Comparison of ENCODE assay signal across 8 cellular contexts in the genomic region with DNA sequence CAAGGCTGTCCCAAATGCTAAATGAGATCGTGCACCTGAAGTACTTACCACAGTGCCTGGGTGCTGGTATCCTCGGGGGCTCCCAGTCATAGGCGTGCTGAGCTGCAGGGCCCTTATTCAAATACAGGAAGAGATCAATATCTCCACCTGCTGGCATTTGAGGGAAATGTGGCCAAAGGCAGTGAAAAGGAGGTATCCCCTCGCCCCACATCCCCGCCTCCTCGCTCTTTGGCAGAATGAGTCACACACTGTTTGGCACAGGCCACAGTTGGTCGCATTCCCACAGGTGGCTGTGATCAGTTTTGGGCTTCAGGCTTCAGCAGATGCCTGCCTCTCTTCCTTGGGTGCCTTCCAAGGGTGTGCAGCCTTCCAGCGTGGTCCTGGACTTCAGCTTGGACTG. TPM values are rescaled to one million over a fixed set of nuclear protein-coding genes. Genes with fewer than 3 reads are reported as not detected.
DNase-seq lines count a peak whose midpoint lies in the region; ATAC-seq, FAIRE-seq and TF ChIP-seq lines count a peak whose summit lies in the region.

No MANE protein-coding gene starts in this region.

- no peaks in the 10 kb centered on the region for H3K4me1 ChIP-seq in HEK293 (ENCODE audit: control insufficient read depth, insufficient read depth, low read length)
- H3K4me1 ChIP-seq in K562 (replicated peaks in 1 of 2; ENCODE audit: control insufficient read depth in 2 of 2, insufficient read depth in 2 of 2, low read length in 2 of 2), result no peaks in the 10 kb centered on the region; a peak in 3 of 5 replicates
- H3K4me1 ChIP-seq in liver (ENCODE audit: control insufficient read depth in 4 of 4, insufficient read depth in 4 of 4, low read length in 3 of 4), result peaks cover 0 to 4% (median 0%) of the 10 kb centered on the region in 4 donors

- H2AFZ ChIP-seq in K562 (ENCODE audit: low read depth, low read length), result no peak overlapping the region

- peaks cover 0 to 40% of the 10 kb centered on the region in 2 experiments; a peak in 3 of 5 replicates for H3K27me3 ChIP-seq in K562 (ENCODE audit: control insufficient read depth in 2 of 2, insufficient read depth in 2 of 2, low read length in 2 of 2)
- H3K27me3 ChIP-seq in liver (ENCODE audit: control insufficient read depth in 4 of 4, insufficient read depth in 4 of 4, low read length in 3 of 4), result no peaks in the 10 kb centered on the region

- H4K20me1 ChIP-seq in K562 (replicated peaks; ENCODE audit: control insufficient read depth, insufficient read depth, low read length), result 0 out of 2 replicates have a peak, but pooled peaks cover 3% of the 10 kb centered on the region

- no TSS peak for BruUV-seq in K562 (replicated peaks; lab: Mats Ljungman, UMichigan)

- H3K4me2 ChIP-seq in K562 (ENCODE audit: insufficient read depth, low read length), result no peak overlapping the region

- H3K9me3 ChIP-seq in HEK293 (ENCODE audit: control insufficient read depth, insufficient read depth, low read depth, low read length) (no peaks in the 10 kb centered on the region), K562 (replicated peaks; ENCODE audit: control insufficient read depth, insufficient read depth, low read depth, low read length) (no peaks in the 10 kb centered on the region), liver (ENCODE audit: control insufficient read depth in 4 of 4, low read length in 3 of 4) (no peaks in the 10 kb centered on the region)

- intact Hi-C loops in K562 (cut with micrococcal nuclease), result no loop called here

- no peak for TF ChIP-seq EP300 in K562 (IDR thresholded peaks at IDR 0.05; ENCODE audit: low read length)

- no peaks in the 10 kb centered on the region for H3K79me2 ChIP-seq in K562 (ENCODE audit: control insufficient read depth, insufficient read depth, low read length)

- H3K9ac ChIP-seq in K562 (ENCODE audit: insufficient read depth in 1 of 2, low read depth in 2 of 2, low read length in 2 of 2) (no peak overlapping the region), liver (ENCODE audit: low read depth in 1 of 2, low read length in 2 of 2) (no peak overlapping the region)

- POLR2A ChIA-PET in HEK293 (lab: Yijun Ruan, JAX), result interaction anchor here (0.8 kb wide), 1 partner anchor 19 kb away, joined by 3 read pairs; no protein-coding TSS in a partner anchor
- POLR2A ChIA-PET in K562 (lab: Yijun Ruan, JAX), result no interaction called here

- FAIRE-seq in K562 (lab: Jason Lieb, UNC), result peak; percentile 26

- H3K27ac ChIP-seq in HEK293 (ENCODE audit: extremely low read depth, low read depth, low read length), result no peak overlapping the region
- no peak overlapping the region for H3K27ac ChIP-seq in K562 (ENCODE audit: extremely low read depth, low read depth, low read length)
- no peak overlapping the region for H3K27ac ChIP-seq in liver (ENCODE audit: low read depth in 1 of 2, low read length in 2 of 2)

- in situ Hi-C loops in K562 (cut with MboI), result no loop called here

- TF ChIP-seq CTCF in HEK293 (tag by site-specific recombination; IDR thresholded peaks at IDR 0.05), result peak; percentile 30; the same call in 1 of the 2 replicates
- peak; percentile 47 to 66 (median 58) for TF ChIP-seq CTCF in K562 (IDR thresholded peaks at IDR 0.05 in 2 of 3, conservative IDR thresholded peaks at IDR 0.05 in 1 of 3; ENCODE audit: insufficient read depth in 2 of 3, low read depth in 1 of 3, low read length in 3 of 3)
- peak; percentile 44 for TF ChIP-seq CTCF in liver (IDR thresholded peaks at IDR 0.05; ENCODE audit: low read depth, low read length, missing input control)

- CTCF ChIA-PET in HEK293 (lab: Yijun Ruan, JAX) (interaction anchor here (0.6 to 3.1 kb wide), 17 partner anchors 11 to 1391 kb away, joined by 3 to 26 read pairs (median 4); a partner anchor contains a TSS), K562 (lab: Yijun Ruan, JAX; ENCODE audit: low intra/inter-chr PET ratio) (interaction anchor here (1.3 kb wide), 1 partner anchor 22 kb away, joined by 3 read pairs; no protein-coding TSS in a partner anchor)

- no peak overlapping the region for H3K4me3 ChIP-seq in HEK293 (ENCODE audit: low read depth, low read length)
- no peak overlapping the region for H3K4me3 ChIP-seq in K562
- no peak overlapping the region for H3K4me3 ChIP-seq in liver (ENCODE audit: low read depth in 1 of 3, low read length in 3 of 3)

- TF ChIP-seq RAD21 in K562 (CRISPR knock-in tag; conservative IDR thresholded peaks at IDR 0.05 in 1 of 2, IDR thresholded peaks at IDR 0.05 in 1 of 2) (peak; percentile 23 to 58; a peak in 3 of 4 replicates), liver (IDR thresholded peaks at IDR 0.05) (peak in 1 of 2 donors; percentile 57)

- no peak for TF ChIP-seq POLR2A in K562 (conservative IDR thresholded peaks at IDR 0.05)

- DNase-seq in NCI-H82 (lab: John Stamatoyannopoulos, UW), result peak; percentile 80
- DNase-seq in NCI-H82 treated with DMSO at 0.1 percent for 48 hours (lab: John Stamatoyannopoulos, UW; ENCODE audit: unreplicated experiment), result no peak
- peak; percentile 74 for DNase-seq in NCI-H1105 (lab: John Stamatoyannopoulos, UW)
- DNase-seq in T1000 (lab: John Stamatoyannopoulos, UW), result peak; percentile 4
- peak; percentile 58 to 64 (median 59) for DNase-seq in K562 (ENCODE audit: extremely low read depth in 1 of 4, low spot score in 3 of 4)
- peak; percentile 58 for DNase-seq in stimulated activated CD8-positive, alpha-beta memory T cell treated with anti-CD3 and anti-CD28 coated beads, Interleukin-4, amount 100 ng/mL, for 48 hours

- peak; percentile 87 for ATAC-seq in K562

- H3K36me3 ChIP-seq in HEK293 (ENCODE audit: control insufficient read depth in 2 of 2, insufficient read depth in 1 of 2, low read length in 2 of 2), result no peaks in the 10 kb centered on the region
- no peaks in the 10 kb centered on the region for H3K36me3 ChIP-seq in K562 (ENCODE audit: control insufficient read depth, insufficient read depth, low read length)
- no peaks in the 10 kb centered on the region for H3K36me3 ChIP-seq in liver (ENCODE audit: control insufficient read depth in 4 of 4, insufficient read depth in 3 of 4, low read depth in 1 of 4, low read length in 3 of 4)

- WGBS in K562 (ENCODE audit: insufficient coverage, low coverage, missing lambda C conversion rate), result 2% methylated on average over 7 of the region's 8 CpGs
- WGBS in liver, result 12% methylated on average over 8 of the region's 8 CpGs

- no peaks in the 10 kb centered on the region for H3K9me1 ChIP-seq in K562 (ENCODE audit: control insufficient read depth, insufficient read depth, low read length)

TF ChIP-seq in HEK293, 187 proteins besides CTCF, POLR2A, EP300 and RAD21 (continues in another document):
- TF ChIP-seq SP7 (tag by site-specific recombination; IDR thresholded peaks at IDR 0.05) (0 out of 2 replicates have a peak, but pooled peaks have one; percentile 19), ZFHX2 (tag by site-specific recombination; conservative IDR thresholded peaks at IDR 0.05) (peak; percentile 44; the same call in 1 of the 2 replicates), ZBTB48 (tag by site-specific recombination; IDR thresholded peaks at IDR 0.05) (no peak), ZNF184 (tag by site-specific recombination; IDR thresholded peaks at IDR 0.05) (no peak), ZNF660 (tag by site-specific recombination; IDR thresholded peaks at IDR 0.05) (0 out of 2 replicates have a peak, but pooled peaks have one; percentile 69), ZNF157 (tag by site-specific recombination; IDR thresholded peaks at IDR 0.05) (no peak), SCRT2 (tag by site-specific recombination; IDR thresholded peaks at IDR 0.05) (peak; percentile 100)

TF ChIP-seq in K562, 482 proteins besides CTCF, POLR2A, EP300 and RAD21 (continues in another document):
- TF ChIP-seq, protein P1, sequence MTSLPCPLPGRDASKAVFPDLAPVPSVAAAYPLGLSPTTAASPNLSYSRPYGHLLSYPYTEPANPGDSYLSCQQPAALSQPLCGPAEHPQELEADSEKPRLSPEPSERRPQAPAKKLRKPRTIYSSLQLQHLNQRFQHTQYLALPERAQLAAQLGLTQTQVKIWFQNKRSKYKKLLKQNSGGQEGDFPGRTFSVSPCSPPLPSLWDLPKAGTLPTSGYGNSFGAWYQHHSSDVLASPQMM (CRISPR knock-in tag; IDR thresholded peaks at IDR 0.05), result no peak

TF ChIP-seq in liver, 16 proteins besides CTCF, POLR2A, EP300 and RAD21:
- TF ChIP-seq GABPA (IDR thresholded peaks at IDR 0.05 in 1 of 2, conservative IDR thresholded peaks at IDR 0.05 in 1 of 2), result no peak
- TF ChIP-seq SP1 (IDR thresholded peaks at IDR 0.05), result no peak
- peak in 1 of 2 donors; percentile 69 for TF ChIP-seq JUND (IDR thresholded peaks at IDR 0.05)

RNA-seq across cellular contexts. Expression of a gene that starts 28.4 kb away (rescaled TPM):
- 0.37 and 0.53 TPM in 2 replicates for total RNA-seq in K562 (2011; cell fraction: chromatin; rRNA removed; ENCODE audit: low replicate concordance)
- total RNA-seq in K562 (2011; cell fraction: nucleolus; rRNA removed), result 0.26 and 0.33 TPM in 2 replicates
- total RNA-seq in K562 (2011; cell fraction: nucleoplasm; rRNA removed), result 0.44 and 0.46 TPM in 2 replicates
- total RNA-seq in K562 (2014; rRNA removed), result 0.18 and 0.24 TPM in 2 replicates
- total RNA-seq in K562 (2014; rRNA removed; fragmentation: Illumina TruSeq; extraction: Trizol), result 0.22 and 0.26 TPM in 2 replicates
- 0.19 and 0.22 TPM in 2 replicates for total RNA-seq in K562 (2015; rRNA removed; fragmentation: Illumina TruSeq; extraction: Trizol)
- 0.24 and 0.40 TPM in 2 replicates for total RNA-seq in K562 (2021)
- polyA plus RNA-seq in K562 (2011; rRNA removed), result 0.95 and 1.1 TPM in 2 replicates
- 0.67 and 0.74 TPM in 2 replicates for polyA plus RNA-seq in K562 (2011; cell fraction: cytosol; rRNA removed)
- 0.76 and 0.95 TPM in 2 replicates for polyA plus RNA-seq in K562 (2011; cell fraction: nucleus; rRNA removed)
- 0.28 and 0.29 TPM in 2 replicates for polyA plus RNA-seq in K562 (2012)
- 0.57 and 0.64 TPM in 2 replicates for polyA plus RNA-seq in K562 (2014; fragmentation: Illumina TruSeq; extraction: Trizol)
- under 1 TPM; 0.08 to 0.18 TPM for polyA plus RNA-seq in K562 (2014; fragmentation: Nextera tagmentation; extraction: Ambion mirVana)
- polyA plus RNA-seq in K562 (2014; rRNA removed), result 0.35 and 0.38 TPM in 2 replicates
- 0.35 and 0.66 TPM in 2 replicates for polyA minus RNA-seq in K562 (2011; rRNA and poly(A)+ RNA removed)
- 0.29 TPM in 1 of 2 replicates, not detected in the other for polyA minus RNA-seq in K562 (2011; cell fraction: cytosol; rRNA and poly(A)+ RNA removed)
- 0.13 and 0.22 TPM in 2 replicates for polyA minus RNA-seq in K562 (2011; cell fraction: nucleus; rRNA and poly(A)+ RNA removed)
- total RNA-seq in liver, result 1 to 10 TPM; 1.1 to 3.2 TPM
- polyA plus RNA-seq in liver, result under 1 TPM; 0.44 to 0.80 TPM
